ENCODE assay signal across 25 cellular contexts in genomic region chr4:90084277-90084966, GRCh38. TPM values are rescaled to one million over a fixed set of nuclear protein-coding genes. Genes with fewer than 3 reads are reported as not detected.
"Had no signal": no experiment of that assay in that cellular context is flagged by ENCODE, and none has a peak within 500 bp of the region (broad histone marks: within the 10 kb centered on the region; RNA-seq: fewer than 3 reads in every experiment).

No MANE protein-coding gene starts in this region.

- H3K27me3 ChIP-seq: cardiac muscle cell had no signal

- H3K36me3 ChIP-seq: cardiac muscle cell had no signal

- DNase-seq: activated B cell treated with CpG ODN at 0.5 μM for 24 hours; activated CD4-positive, alpha-beta T cell treated with anti-CD3 and anti-CD28 coated beads for 1 hour; activated CD4-positive, alpha-beta T cell treated with anti-CD3 and anti-CD28 coated beads, Interleukin-2, amount 10 ng/mL, durations not matched to agents 24 days and 14 days; activated CD4-positive, alpha-beta T cell treated with anti-CD3 and anti-CD28 coated beads, Interleukin-2, amount 50 U/mL, for 48 hours; activated CD8-positive, alpha-beta memory T cell treated with anti-CD3 and anti-CD28 coated beads, Interleukin-2, amount 10 ng/mL, durations not matched to agents 7 days and 5 days; activated effector memory CD4-positive, alpha-beta T cell treated with Interleukin-2 at 50 U/mL for 16 hours; activated naive CD4-positive, alpha-beta T cell; activated T-cell treated with anti-CD3 and anti-CD28 coated beads, Interleukin-2, amount 50 U/mL, for 24 hours; amniotic stem cell; Kasumi-1; NCI-H1105 treated with DMSO at 0.1 percent for 48 hours; NCI-H1436 treated with DMSO at 0.1 percent for 48 hours; NCI-H187; NCI-H2081; NCI-H510A treated with DMSO at 0.1 percent for 48 hours; NCI-H69; PC-3; SHP77 treated with DMSO at 0.1 percent for 48 hours; T-helper 17 cell; T-helper 9 cell had no signal

- H3K27ac ChIP-seq: cardiac muscle cell had no signal

- H3K9me3 Mint-ChIP-seq: activated CD4-positive, alpha-beta T cell treated with anti-CD3 and anti-CD28 coated beads, Interleukin-2, amount 10 ng/mL, durations not matched to agents 24 days and 14 days; activated naive CD4-positive, alpha-beta T cell treated with anti-CD3 and anti-CD28 coated beads, Interleukin-2, amount 50 U/mL, for 24 hours; activated T-cell treated with anti-CD3 and anti-CD28 coated beads, Interleukin-2, amount 50 U/mL, for 24 hours; activated T-helper 1 cell treated with anti-CD3 and anti-CD28 coated beads, Interleukin-12 subunit alpha, Interleukin-12 subunit beta, Interleukin-2, Interleukin-4 antibody, amounts not matched to agents 30 ng/mL and 10 ng/mL and 1 ng/mL, durations not matched to agents 14 hours and 24 hours and 36 hours; brain had no signal

- H3K27me3 Mint-ChIP-seq: activated CD4-positive, alpha-beta T cell treated with anti-CD3 and anti-CD28 coated beads, Interleukin-2, amount 10 ng/mL, durations not matched to agents 24 days and 14 days; activated CD8-positive, alpha-beta memory T cell treated with anti-CD3 and anti-CD28 coated beads, Interleukin-2, amount 10 ng/mL, durations not matched to agents 7 days and 5 days; activated naive CD4-positive, alpha-beta T cell treated with anti-CD3 and anti-CD28 coated beads, Interleukin-2, amount 50 U/mL, for 24 hours; activated T-cell treated with anti-CD3 and anti-CD28 coated beads, Interleukin-2, amount 50 U/mL, for 24 hours; brain; T-helper 17 cell had no signal

- H3K4me3 ChIP-seq: cardiac muscle cell, K562 had no signal

- H3K27ac Mint-ChIP-seq: activated B cell treated with CpG ODN at 0.5 μM for 24 hours; activated CD4-positive, alpha-beta T cell treated with anti-CD3 and anti-CD28 coated beads, Interleukin-2, amount 10 ng/mL, durations not matched to agents 24 days and 14 days; activated CD8-positive, alpha-beta memory T cell treated with anti-CD3 and anti-CD28 coated beads, Interleukin-2, amount 10 ng/mL, durations not matched to agents 7 days and 5 days; activated naive CD4-positive, alpha-beta T cell treated with anti-CD3 and anti-CD28 coated beads, Interleukin-2, amount 50 U/mL, for 24 hours; activated T-cell treated with anti-CD3 and anti-CD28 coated beads, Interleukin-2, amount 50 U/mL, for 24 hours; activated T-helper 1 cell treated with anti-CD3 and anti-CD28 coated beads, Interleukin-12 subunit alpha, Interleukin-12 subunit beta, Interleukin-2, Interleukin-4 antibody, amounts not matched to agents 30 ng/mL and 10 ng/mL and 1 ng/mL, durations not matched to agents 14 hours and 24 hours and 36 hours; brain; T-helper 17 cell had no signal

- ATAC-seq: activated CD8-positive, alpha-beta memory T cell treated with anti-CD3 and anti-CD28 coated beads, Interleukin-2, amount 10 ng/mL, durations not matched to agents 7 days and 5 days; K562; PC-3; T-helper 17 cell had no signal

- H3K4me1 Mint-ChIP-seq: activated CD4-positive, alpha-beta T cell treated with anti-CD3 and anti-CD28 coated beads, Interleukin-2, amount 10 ng/mL, durations not matched to agents 24 days and 14 days; activated CD8-positive, alpha-beta memory T cell treated with anti-CD3 and anti-CD28 coated beads, Interleukin-2, amount 10 ng/mL, durations not matched to agents 7 days and 5 days; activated naive CD4-positive, alpha-beta T cell treated with anti-CD3 and anti-CD28 coated beads, Interleukin-2, amount 50 U/mL, for 24 hours had no signal

- H3K36me3 Mint-ChIP-seq: activated CD8-positive, alpha-beta memory T cell treated with anti-CD3 and anti-CD28 coated beads, Interleukin-2, amount 10 ng/mL, durations not matched to agents 7 days and 5 days; activated naive CD4-positive, alpha-beta T cell treated with anti-CD3 and anti-CD28 coated beads, Interleukin-2, amount 50 U/mL, for 24 hours; brain had no signal

- H3K4me3 Mint-ChIP-seq: activated B cell treated with CpG ODN at 0.5 μM for 24 hours; activated CD4-positive, alpha-beta T cell treated with anti-CD3 and anti-CD28 coated beads, Interleukin-2, amount 10 ng/mL, durations not matched to agents 24 days and 14 days; activated CD8-positive, alpha-beta memory T cell treated with anti-CD3 and anti-CD28 coated beads, Interleukin-2, amount 10 ng/mL, durations not matched to agents 7 days and 5 days; activated naive CD4-positive, alpha-beta T cell treated with anti-CD3 and anti-CD28 coated beads, Interleukin-2, amount 50 U/mL, for 24 hours; activated T-cell treated with anti-CD3 and anti-CD28 coated beads, Interleukin-2, amount 50 U/mL, for 24 hours; activated T-helper 1 cell treated with anti-CD3 and anti-CD28 coated beads, Interleukin-12 subunit alpha, Interleukin-12 subunit beta, Interleukin-2, Interleukin-4 antibody, amounts not matched to agents 30 ng/mL and 10 ng/mL and 1 ng/mL, durations not matched to agents 14 hours and 24 hours and 36 hours; brain; T-helper 17 cell had no signal

RNA-seq across cellular contexts. Expression of gene CCSER1, which starts 42.8 kb away (rescaled TPM):
- total RNA-seq: activated CD4-positive, alpha-beta T cell treated with anti-CD3 and anti-CD28 coated beads, Interleukin-2, amount 10 ng/mL, durations not matched to agents 24 days and 14 days; activated T-helper 1 cell treated with anti-CD3 and anti-CD28 coated beads, Interleukin-12 subunit alpha, Interleukin-12 subunit beta, Interleukin-2, Interleukin-4 antibody, amounts not matched to agents 30 ng/mL and 10 ng/mL and 1 ng/mL, durations not matched to agents 14 hours and 24 hours and 36 hours; K562 had no signal
- polyA plus RNA-seq: K562 had no signal
